ENCODE assay signal across 1 cellular context in genomic region chr17:83083368-83084201, GRCh38.
A peak's percentile ranks its signal among the peaks of the same experiment; 100 is the strongest.
TF ChIP-seq lines count a peak whose summit lies in the region.

No MANE protein-coding gene starts in this region.

TF ChIP-seq in GM23338, 12 proteins besides CTCF, POLR2A, EP300 and RAD21:
- TF ChIP-seq ZNF462 (CRISPR knock-in tag; IDR thresholded peaks at IDR 0.05) (no peak), ZNF331 (CRISPR knock-in tag; IDR thresholded peaks at IDR 0.05; ENCODE audit: low read depth) (no peak), ZNF114 (CRISPR knock-in tag; IDR thresholded peaks at IDR 0.05) (no peak), EZH2phosphoT487 (IDR thresholded peaks at IDR 0.05; ENCODE audit: unreplicated experiment) (no peak), EZH2 (IDR thresholded peaks at IDR 0.05; ENCODE audit: low read depth, unreplicated experiment) (no peak), STAT1 (IDR thresholded peaks at IDR 0.05; ENCODE audit: unreplicated experiment) (no peak), JUNB (IDR thresholded peaks at IDR 0.05; ENCODE audit: unreplicated experiment) (no peak), POLR2AphosphoS5 (IDR thresholded peaks at IDR 0.05; ENCODE audit: low read depth) (no peak), CREB1 (CRISPR knock-in tag; IDR thresholded peaks at IDR 0.05; ENCODE audit: low read depth) (peak; percentile 85)
